Comparison of ENCODE assay signal across 15 cellular contexts in genomic region chr9:69785757-69786156, GRCh38. TPM values are rescaled to one million over a fixed set of nuclear protein-coding genes. Genes with fewer than 3 reads are reported as not detected.
DNase-seq lines count a peak whose midpoint lies in the region; ATAC-seq and TF ChIP-seq lines count a peak whose summit lies in the region.
"Had no signal": no experiment of that assay in that cellular context is flagged by ENCODE, and none has a peak within 500 bp of the region (broad histone marks: within the 10 kb centered on the region; RNA-seq: fewer than 3 reads in every experiment).

No MANE protein-coding gene starts in this region.

- no peak overlapping the region for H3K4me3 ChIP-seq in PC-3 (ENCODE audit: low read length)
- no peak overlapping the region for H3K4me3 ChIP-seq in epithelial cell of esophagus (ENCODE audit: low read length)
- no peak overlapping the region for H3K4me3 ChIP-seq in neural progenitor cell
- H3K4me3 ChIP-seq: heart left ventricle had no signal

- H3K4me1 ChIP-seq in PC-3 (ENCODE audit: insufficient read depth, low read length) (no peaks in the 10 kb centered on the region), neural progenitor cell (no peaks in the 10 kb centered on the region)
- H3K4me1 ChIP-seq: heart left ventricle had no signal

- H3K27me3 ChIP-seq in PC-3 (ENCODE audit: low read length) (peaks cover 24% of the 10 kb centered on the region), neural progenitor cell (no peaks in the 10 kb centered on the region)

- H3K27me3 Mint-ChIP-seq in neural progenitor cell (ENCODE audit: insufficient read depth, low read depth) = peaks cover 6% of the 10 kb centered on the region
- peaks cover 18% of the 10 kb centered on the region for H3K27me3 Mint-ChIP-seq in activated CD4-positive, alpha-beta T cell treated with anti-CD3 and anti-CD28 coated beads, Interleukin-2, amount 10 ng/mL, durations not matched to agents 7 days and 5 days

- H3K4me1 Mint-ChIP-seq in neural progenitor cell = no peaks in the 10 kb centered on the region
- no peaks in the 10 kb centered on the region for H3K4me1 Mint-ChIP-seq in activated CD4-positive, alpha-beta T cell treated with anti-CD3 and anti-CD28 coated beads, Interleukin-2, amount 10 ng/mL, durations not matched to agents 7 days and 5 days
- H3K4me1 Mint-ChIP-seq: naive thymus-derived CD4-positive, alpha-beta T cell; stimulated activated memory B cell treated with anti-CD40 and anti-IgM and Interleukin-4, amounts not matched to agents 10 μg/mL and 1 μg/mL and 100 μg/mL, for 72 hours had no signal

- no peak overlapping the region for H3K4me3 Mint-ChIP-seq in neural progenitor cell
- H3K4me3 Mint-ChIP-seq in activated CD4-positive, alpha-beta T cell treated with anti-CD3 and anti-CD28 coated beads, Interleukin-2, amount 10 ng/mL, durations not matched to agents 7 days and 5 days = no peak overlapping the region
- H3K4me3 Mint-ChIP-seq: naive thymus-derived CD4-positive, alpha-beta T cell; stimulated activated memory B cell treated with anti-CD40 and anti-IgM and Interleukin-4, amounts not matched to agents 10 μg/mL and 1 μg/mL and 100 μg/mL, for 72 hours had no signal

- no peaks in the 10 kb centered on the region for H3K9me2 ChIP-seq in PC-3 (replicated peaks; ENCODE audit: low read length)

- no peaks in the 10 kb centered on the region for H3K36me3 Mint-ChIP-seq in neural progenitor cell
- H3K36me3 Mint-ChIP-seq in activated CD4-positive, alpha-beta T cell treated with anti-CD3 and anti-CD28 coated beads, Interleukin-2, amount 10 ng/mL, durations not matched to agents 7 days and 5 days (ENCODE audit: low read depth) = no peaks in the 10 kb centered on the region
- H3K36me3 Mint-ChIP-seq: naive thymus-derived CD4-positive, alpha-beta T cell; stimulated activated memory B cell treated with anti-CD40 and anti-IgM and Interleukin-4, amounts not matched to agents 10 μg/mL and 1 μg/mL and 100 μg/mL, for 72 hours had no signal

- ATAC-seq in PC-3 (peak; percentile 31; the same call in 1 of the 2 replicates), left colon (no peak)
- ATAC-seq: heart left ventricle; naive thymus-derived CD4-positive, alpha-beta T cell; stimulated activated memory B cell treated with anti-CD40 and anti-IgM and Interleukin-4, amounts not matched to agents 10 μg/mL and 1 μg/mL and 100 μg/mL, for 72 hours had no signal

- H3K9me3 Mint-ChIP-seq in neural progenitor cell = no peaks in the 10 kb centered on the region
- H3K9me3 Mint-ChIP-seq in activated CD4-positive, alpha-beta T cell treated with anti-CD3 and anti-CD28 coated beads, Interleukin-2, amount 10 ng/mL, durations not matched to agents 7 days and 5 days = no peaks in the 10 kb centered on the region

- BruUV-seq in PC-3 (replicated peaks; lab: Mats Ljungman, UMichigan) = no TSS peak

- POLR2A ChIA-PET in PC-3 (lab: Charles Lee; ENCODE audit: unreplicated experiment) = no interaction called here
- POLR2A ChIA-PET in activated CD4-positive, alpha-beta T cell treated with anti-CD3 and anti-CD28 coated beads, Interleukin-2, amount 10 ng/mL, durations not matched to agents 7 days and 5 days (lab: Charles Lee) = no interaction called here

- CTCF ChIA-PET in PC-3 (lab: Charles Lee) = no interaction called here
- CTCF ChIA-PET in activated CD4-positive, alpha-beta T cell treated with anti-CD3 and anti-CD28 coated beads, Interleukin-2, amount 10 ng/mL, durations not matched to agents 7 days and 5 days (lab: Charles Lee) = interaction anchor here (0.7 to 1.4 kb wide), 3 partner anchors 16 to 135 kb away, joined by 3 read pairs; no protein-coding TSS in a partner anchor

- H2AFZ ChIP-seq in PC-3 (ENCODE audit: low read length) (no peak overlapping the region), neural progenitor cell (replicated peaks) (no peak overlapping the region)

- H3K4me2 ChIP-seq in PC-3 (ENCODE audit: low read length) (no peak overlapping the region), neural progenitor cell (no peak overlapping the region)

- H3K9ac ChIP-seq in PC-3 (ENCODE audit: low read length) (no peak overlapping the region), neural progenitor cell (no peak overlapping the region)

- H3K27ac Mint-ChIP-seq in neural progenitor cell = no peak overlapping the region
- H3K27ac Mint-ChIP-seq in activated CD4-positive, alpha-beta T cell treated with anti-CD3 and anti-CD28 coated beads, Interleukin-2, amount 10 ng/mL, durations not matched to agents 7 days and 5 days = no peak overlapping the region
- H3K27ac Mint-ChIP-seq: naive thymus-derived CD4-positive, alpha-beta T cell; stimulated activated memory B cell treated with anti-CD40 and anti-IgM and Interleukin-4, amounts not matched to agents 10 μg/mL and 1 μg/mL and 100 μg/mL, for 72 hours had no signal

- H3K36me3 ChIP-seq in PC-3 (ENCODE audit: low read depth, low read length) = no peaks in the 10 kb centered on the region
- no peaks in the 10 kb centered on the region for H3K36me3 ChIP-seq in neural progenitor cell
- H3K36me3 ChIP-seq: heart left ventricle had no signal

- DNase-seq in ELR (ENCODE audit: low read depth) (peak; percentile 46), PC-3 (peak; percentile 24), epithelial cell of esophagus (ENCODE audit: low read depth) (peak; percentile 36), neural progenitor cell (ENCODE audit: low spot score) (peak; percentile 31), left colon (no peak), hippocampal formation (lab: John Stamatoyannopoulos, UW) (no peak), epidermal melanocyte (ENCODE audit: insufficient read length, low spot score) (no peak)
- no peak for DNase-seq in activated CD4-positive, alpha-beta T cell treated with anti-CD3 and anti-CD28 coated beads, Interleukin-2, amount 10 ng/mL, durations not matched to agents 7 days and 5 days
- DNase-seq: activated T-cell treated with anti-CD3 and anti-CD28 coated beads, Interleukin-2, amount 50 U/mL, for 1 hour; central memory CD4-positive, alpha-beta T cell; heart left ventricle; naive thymus-derived CD4-positive, alpha-beta T cell; stimulated activated CD4-positive, alpha-beta T cell treated with anti-CD3 and anti-CD28 coated beads, Interleukin-15, amount 100 ng/mL, for 24 hours had no signal

- H3K79me2 ChIP-seq in PC-3 (ENCODE audit: low read length) = no peaks in the 10 kb centered on the region
- H3K79me2 ChIP-seq in neural progenitor cell (ENCODE audit: low read depth) = no peaks in the 10 kb centered on the region

- intact Hi-C loops in PC-3 (cut with micrococcal nuclease) (no loop called here), left colon (cut with DNase I, micrococcal nuclease) (loop anchor here in 1 of 2 donors (10.0 kb wide), 1 partner anchor 59 kb away; no protein-coding TSS in a partner anchor)

- H3K27ac ChIP-seq in PC-3 (ENCODE audit: low read length) = no peak overlapping the region
- no peak overlapping the region for H3K27ac ChIP-seq in neural progenitor cell
- H3K27ac ChIP-seq: heart left ventricle had no signal

- H4K20me1 ChIP-seq in PC-3 (ENCODE audit: low read length) = no peaks in the 10 kb centered on the region
- no peaks in the 10 kb centered on the region for H4K20me1 ChIP-seq in neural progenitor cell (ENCODE audit: low read depth)

- TF ChIP-seq CTCF in PC-3 (conservative IDR thresholded peaks at IDR 0.05; ENCODE audit: low read depth, low read length) (0 out of 2 replicates have a peak, but pooled peaks have one; percentile 9), epithelial cell of esophagus (IDR thresholded peaks at IDR 0.05; ENCODE audit: insufficient read depth, low read depth, low read length, missing control alignments) (peak; percentile 33), neural progenitor cell (IDR thresholded peaks at IDR 0.05) (no peak)

- no peaks in the 10 kb centered on the region for H3F3A ChIP-seq in PC-3 (ENCODE audit: low read length, unreplicated experiment)
- no peaks in the 10 kb centered on the region for H3F3A ChIP-seq in neural progenitor cell (ENCODE audit: low read depth)

- H3K9me3 ChIP-seq in PC-3 (ENCODE audit: low read length) (no peaks in the 10 kb centered on the region), neural progenitor cell (ENCODE audit: low read depth) (no peaks in the 10 kb centered on the region)
- H3K9me3 ChIP-seq: heart left ventricle had no signal

RNA-seq across cellular contexts. Expression of gene PTAR1, which starts 25.9 kb away (rescaled TPM):
- total RNA-seq in PC-3 (2014; rRNA removed) = 20.0 and 22.9 TPM in 2 replicates
- 107 and 146 TPM in 2 replicates for total RNA-seq in neural progenitor cell (ENCODE audit: low replicate concordance)
- total RNA-seq in activated CD4-positive, alpha-beta T cell treated with anti-CD3 and anti-CD28 coated beads, Interleukin-2, amount 10 ng/mL, durations not matched to agents 7 days and 5 days = 10 to 100 TPM; 55.6 to 62.3 TPM
- total RNA-seq in left colon = 10 to 100 TPM; 52.7 to 69.3 TPM

RNA-seq across cellular contexts. Expression of gene CFAP95, which starts 34.9 kb away (rescaled TPM):
- total RNA-seq in PC-3 (2014; rRNA removed) = not detected in 2 replicates
- total RNA-seq in neural progenitor cell (ENCODE audit: low replicate concordance) = not detected in 2 replicates
- not detected for total RNA-seq in activated CD4-positive, alpha-beta T cell treated with anti-CD3 and anti-CD28 coated beads, Interleukin-2, amount 10 ng/mL, durations not matched to agents 7 days and 5 days
- total RNA-seq in left colon = under 1 TPM in 1 of 2 donors, not detected in 1; 0.40 TPM
- total RNA-seq: naive thymus-derived CD4-positive, alpha-beta T cell; OCI-LY7 had no signal

Comparison
In these comparisons a context has a peak if more than half of its experiments do, and no peak if none do; other contexts are left out.
1. DNase-seq: peak in ELR (single experiment), PC-3 (single experiment), epithelial cell of esophagus (single experiment) and neural progenitor cell (single experiment); none in activated CD4-positive, alpha-beta T cell treated with anti-CD3 and anti-CD28 coated beads, Interleukin-2, amount 10 ng/mL, durations not matched to agents 7 days and 5 days (single experiment), left colon (0 of 2), hippocampal formation (0 of 2) and epidermal melanocyte (single experiment).